8 cellular contexts compared by ENCODE assay signal in genomic region chr15:73897441-73898261, GRCh38. TPM values are rescaled to one million over a fixed set of nuclear protein-coding genes. Genes with fewer than 3 reads are reported as not detected.
DNase-seq lines count a peak whose midpoint lies in the region; ATAC-seq and TF ChIP-seq lines count a peak whose summit lies in the region.

No MANE protein-coding gene starts in this region.

- H3K4me3 Mint-ChIP-seq in central memory CD8-positive, alpha-beta T cell: no peak overlapping the region

- H3K9me3 ChIP-seq in Loucy (ENCODE audit: insufficient read depth, low read depth, low read length) (no peaks in the 10 kb centered on the region; the same call in 1 of the 2 replicates), liver (ENCODE audit: control insufficient read depth in 4 of 4, low read length in 3 of 4) (peaks cover 0 to 3% (median 0%) of the 10 kb centered on the region in 4 donors)

- H4K20me1 ChIP-seq in Loucy (ENCODE audit: insufficient read depth, low read length, poor library complexity, severe bottlenecking): no peaks in the 10 kb centered on the region

- TF ChIP-seq CTCF in Loucy (conservative IDR thresholded peaks at IDR 0.05; ENCODE audit: low read length): peak; percentile 93
- TF ChIP-seq CTCF in VCaP (conservative IDR thresholded peaks at IDR 0.05): peak; percentile 89
- peak; percentile 61 for TF ChIP-seq CTCF in liver (IDR thresholded peaks at IDR 0.05; ENCODE audit: low read depth, low read length, missing input control)

- no peaks in the 10 kb centered on the region for H3K27me3 Mint-ChIP-seq in central memory CD8-positive, alpha-beta T cell

- H3K27ac ChIP-seq in VCaP (no peak overlapping the region), liver (ENCODE audit: low read depth in 1 of 2, low read length in 2 of 2) (no peak overlapping the region)

- H3K4me1 ChIP-seq in Loucy (ENCODE audit: insufficient read depth, low read length, poor library complexity, severe bottlenecking) (no peaks in the 10 kb centered on the region), liver (ENCODE audit: control insufficient read depth in 4 of 4, insufficient read depth in 4 of 4, low read length in 3 of 4) (no peaks in the 10 kb centered on the region)

- no peak overlapping the region for H3K27ac Mint-ChIP-seq in central memory CD8-positive, alpha-beta T cell (ENCODE audit: low read depth)

- H2AFZ ChIP-seq in Loucy (ENCODE audit: low read length): no peak overlapping the region

- TF ChIP-seq RAD21 in liver (IDR thresholded peaks at IDR 0.05): peak in 1 of 2 donors; percentile 72

- H3K79me2 ChIP-seq in Loucy (ENCODE audit: insufficient read depth, low read length): no peaks in the 10 kb centered on the region

- H3K9me3 Mint-ChIP-seq in central memory CD8-positive, alpha-beta T cell: no peaks in the 10 kb centered on the region

- WGBS in liver: 78% methylated on average over 15 of the region's 15 CpGs

- H3K9me2 ChIP-seq in Loucy (replicated peaks; ENCODE audit: low read depth, low read length): no peaks in the 10 kb centered on the region

- ATAC-seq in central memory CD8-positive, alpha-beta T cell (replicated peaks; ENCODE audit: extremely low read depth, poor library complexity, severe bottlenecking): peak; percentile 82
- no peak for ATAC-seq in HG02870 (IDR thresholded peaks at IDR 0.05; ENCODE audit: unreplicated experiment)

- H3K4me1 Mint-ChIP-seq in central memory CD8-positive, alpha-beta T cell: no peaks in the 10 kb centered on the region

- no peak overlapping the region for H3K4me2 ChIP-seq in Loucy (ENCODE audit: low read depth, low read length, poor library complexity, severe bottlenecking)

- H3K27me3 ChIP-seq in Loucy (ENCODE audit: insufficient read depth, low read length, poor library complexity, severe bottlenecking) (no peaks in the 10 kb centered on the region), liver (ENCODE audit: control insufficient read depth in 4 of 4, insufficient read depth in 4 of 4, low read length in 3 of 4) (peaks cover 0 to 5% (median 0%) of the 10 kb centered on the region in 4 donors)

- no peak overlapping the region for H3K9ac ChIP-seq in Loucy (ENCODE audit: low read depth, low read length, poor library complexity, severe bottlenecking)
- no peak overlapping the region for H3K9ac ChIP-seq in liver (ENCODE audit: low read depth in 1 of 2, low read length in 2 of 2)

- no peaks in the 10 kb centered on the region for H3K36me3 ChIP-seq in Loucy (ENCODE audit: insufficient read depth, low read length)
- H3K36me3 ChIP-seq in liver (ENCODE audit: control insufficient read depth in 4 of 4, insufficient read depth in 3 of 4, low read depth in 1 of 4, low read length in 3 of 4): no peaks in the 10 kb centered on the region

- no peaks in the 10 kb centered on the region for H3F3A ChIP-seq in Loucy (ENCODE audit: low read depth)

- DNase-seq in GDM1 (lab: John Stamatoyannopoulos, UW): peak; percentile 42
- peak; percentile 33 to 37 for DNase-seq in central memory CD8-positive, alpha-beta T cell (ENCODE audit: low spot score in 2 of 2)
- peak; percentile 26 for DNase-seq in stimulated activated CD8-positive, alpha-beta memory T cell treated with anti-CD3 and anti-CD28 coated beads, Interleukin-4, amount 100 ng/mL, for 24 hours (ENCODE audit: low read depth)
- DNase-seq in NCI-H2029 treated with DMSO at 0.1 percent for 48 hours (lab: John Stamatoyannopoulos, UW): no peak

- H3K4me3 ChIP-seq in Loucy (ENCODE audit: low read length, poor library complexity, severe bottlenecking): no peak overlapping the region
- no peak overlapping the region for H3K4me3 ChIP-seq in liver (ENCODE audit: low read depth in 1 of 3, low read length in 3 of 3)

- no peaks in the 10 kb centered on the region for H3K36me3 Mint-ChIP-seq in central memory CD8-positive, alpha-beta T cell (ENCODE audit: insufficient read depth)

TF ChIP-seq in liver, 16 proteins besides CTCF, POLR2A, EP300 and RAD21:
- TF ChIP-seq TAF1 (conservative IDR thresholded peaks at IDR 0.05) (no peak), ATF3 (IDR thresholded peaks at IDR 0.05) (no peak), FOXA2 (IDR thresholded peaks at IDR 0.05) (no peak), EGR1 (IDR thresholded peaks at IDR 0.05; ENCODE audit: low read depth in 2 of 2) (no peak), RXRA (IDR thresholded peaks at IDR 0.05) (no peak), FOXA1 (IDR thresholded peaks at IDR 0.05) (no peak), NR2F2 (IDR thresholded peaks at IDR 0.05) (no peak), HNF4A (conservative IDR thresholded peaks at IDR 0.05) (no peak), HNF4G (IDR thresholded peaks at IDR 0.05) (no peak)

RNA-seq across cellular contexts. Expression of gene TBC1D21, which starts 24.3 kb away (rescaled TPM):
- not detected for total RNA-seq in liver
- not detected for polyA plus RNA-seq in liver

RNA-seq across cellular contexts. Expression of gene LOXL1, which starts 28.6 kb away (rescaled TPM):
- 1 to 10 TPM; 1.4 to 2.0 TPM for total RNA-seq in liver
- polyA plus RNA-seq in liver: under 1 TPM in 1 of 2 donors, not detected in 1; 0.67 TPM
